Comparison of ENCODE assay signal across 19 cellular contexts in the genomic region with DNA sequence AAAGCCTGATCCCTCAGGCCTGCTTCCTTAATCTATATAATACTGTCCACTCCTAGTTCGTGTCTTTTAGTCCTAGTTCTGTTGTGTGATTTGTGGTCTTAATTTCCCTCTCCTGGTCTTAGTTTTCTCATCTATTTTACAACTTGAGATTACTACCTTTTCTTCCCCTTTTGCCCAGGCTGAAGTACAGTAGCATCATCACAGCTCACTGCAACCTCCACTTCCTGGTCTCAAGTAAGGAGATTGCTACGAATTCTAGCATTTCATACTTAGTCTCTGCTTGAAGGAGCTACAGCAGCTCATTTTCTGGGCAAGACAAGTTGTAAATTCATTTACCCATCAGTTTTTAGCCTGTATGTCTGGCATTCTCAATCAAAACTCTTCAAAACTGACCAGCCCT. TPM values are rescaled to one million over a fixed set of nuclear protein-coding genes. Genes with fewer than 3 reads are reported as not detected.
DNase-seq lines count a peak whose midpoint lies in the region; ATAC-seq and TF ChIP-seq lines count a peak whose summit lies in the region.
"Had no signal": no experiment of that assay in that cellular context is flagged by ENCODE, and none has a peak within 500 bp of the region (broad histone marks: within the 10 kb centered on the region; RNA-seq: fewer than 3 reads in every experiment).

No MANE protein-coding gene starts in this region.

- ATAC-seq in activated B cell treated with CpG ODN at 0.5 μM for 24 hours (ENCODE audit: low read depth): peak; percentile 40
- ATAC-seq in GM18511 (IDR thresholded peaks at IDR 0.05; ENCODE audit: unreplicated experiment): no peak
- ATAC-seq: natural killer cell had no signal

- peaks cover 2% of the 10 kb centered on the region for H3K36me3 ChIP-seq in CD4-positive, alpha-beta memory T cell (ENCODE audit: insufficient read depth, low read length)
- peaks cover 6% of the 10 kb centered on the region; the same call in 1 of the 2 replicates for H3K36me3 ChIP-seq in GM23248 (ENCODE audit: low read depth)

- H3K4me3 Mint-ChIP-seq in CD4-positive, alpha-beta memory T cell: peak overlapping the region in 4 of 8 donors; percentile 51 to 74 (median 62)
- H3K4me3 Mint-ChIP-seq in activated B cell treated with CpG ODN at 0.5 μM for 24 hours: no peak overlapping the region
- no peak overlapping the region for H3K4me3 Mint-ChIP-seq in mesothelial cell of epicardium
- H3K4me3 Mint-ChIP-seq: natural killer cell had no signal

- CTCF ChIA-PET in CD4-positive, alpha-beta memory T cell (lab: Charles Lee; ENCODE audit: partially characterized antibody): interaction anchor here (1.0 kb wide), 1 partner anchor 8 kb away, joined by 3 read pairs; no protein-coding TSS in a partner anchor
- CTCF ChIA-PET in activated B cell treated with CpG ODN at 0.5 μM for 24 hours (lab: Charles Lee): no interaction called here

- H4K20me1 ChIP-seq in GM23248 (ENCODE audit: insufficient read depth): no peaks in the 10 kb centered on the region

- peaks cover 79% of the 10 kb centered on the region for H3F3A ChIP-seq in GM23248 (ENCODE audit: insufficient read depth)

- no peak for DNase-seq in CD4-positive, alpha-beta memory T cell
- peak; percentile 28 for DNase-seq in GM23248
- no peak for DNase-seq in activated B cell treated with CpG ODN at 0.5 μM for 24 hours
- no peak for DNase-seq in mesothelial cell of epicardium (ENCODE audit: low spot score in 2 of 2, unreplicated experiment in 2 of 2)
- DNase-seq in NCI-H187 treated with DMSO at 0.1 percent for 48 hours (lab: John Stamatoyannopoulos, UW): no peak
- no peak for DNase-seq in globus pallidus (ENCODE audit: low spot score)
- DNase-seq: Calu3; central memory CD4-positive, alpha-beta T cell; natural killer cell; NCI-H1048; NCI-H2029 treated with DMSO at 0.1 percent for 48 hours; NCI-H510A; posterior cingulate gyrus; SHP77 treated with DMSO at 0.1 percent for 48 hours; stimulated activated CD4-positive, alpha-beta T cell treated with anti-CD3 and anti-CD28 coated beads, Interleukin-4, amount 100 ng/mL, for 24 hours had no signal

- H3K9ac ChIP-seq in GM23248: peak overlapping the region; percentile 60

- no peaks in the 10 kb centered on the region for H3K27me3 ChIP-seq in CD4-positive, alpha-beta memory T cell (ENCODE audit: insufficient read depth, low read length)
- H3K27me3 ChIP-seq in GM23248 (replicated peaks; ENCODE audit: insufficient read depth): no peaks in the 10 kb centered on the region

- H3K27ac ChIP-seq in CD4-positive, alpha-beta memory T cell (ENCODE audit: low read depth, low read length): no peak overlapping the region
- peak overlapping the region; percentile 88 for H3K27ac ChIP-seq in GM23248

- peak overlapping the region; percentile 48 for H3K4me2 ChIP-seq in GM23248 (ENCODE audit: unreplicated experiment)

- in situ Hi-C loops in GM23248 (cut with MboI): no loop called here

- POLR2A ChIA-PET in CD4-positive, alpha-beta memory T cell (lab: Charles Lee; ENCODE audit: partially characterized antibody): no interaction called here
- POLR2A ChIA-PET in activated B cell treated with CpG ODN at 0.5 μM for 24 hours (lab: Charles Lee): no interaction called here

- no peaks in the 10 kb centered on the region for H3K9me2 ChIP-seq in GM23248 (ENCODE audit: insufficient read depth)

- intact Hi-C loops in CD4-positive, alpha-beta memory T cell (cut with micrococcal nuclease): no loop called here
- intact Hi-C loops in activated B cell treated with CpG ODN at 0.5 μM for 24 hours (cut with micrococcal nuclease): no loop called here

- peaks cover 62% of the 10 kb centered on the region for H3K4me1 ChIP-seq in CD4-positive, alpha-beta memory T cell (ENCODE audit: insufficient read depth, low read length)
- H3K4me1 ChIP-seq in GM23248 (ENCODE audit: insufficient read depth): peaks cover 91% of the 10 kb centered on the region

- TF ChIP-seq CTCF in activated B cell treated with CpG ODN at 0.5 μM for 24 hours (IDR thresholded peaks at IDR 0.05): no peak
- TF ChIP-seq CTCF in mesothelial cell of epicardium (IDR thresholded peaks at IDR 0.05; ENCODE audit: unreplicated experiment): no peak

- no peak overlapping the region for H3K4me3 ChIP-seq in CD4-positive, alpha-beta memory T cell (ENCODE audit: low read length in 2 of 2)
- peak overlapping the region; percentile 1; the same call in 1 of the 2 replicates for H3K4me3 ChIP-seq in GM23248
- H3K4me3 ChIP-seq: lung, skin epidermis had no signal

- H3K36me3 Mint-ChIP-seq in CD4-positive, alpha-beta memory T cell: peaks cover 14 to 16% of the 10 kb centered on the region in 2 donors
- H3K36me3 Mint-ChIP-seq in activated B cell treated with CpG ODN at 0.5 μM for 24 hours (ENCODE audit: low read depth): peaks cover 8% of the 10 kb centered on the region
- peaks cover 8% of the 10 kb centered on the region for H3K36me3 Mint-ChIP-seq in mesothelial cell of epicardium
- H3K36me3 Mint-ChIP-seq: natural killer cell had no signal

- WGBS in GM23248 (ENCODE audit: low coverage in 1 of 2, low lambda C conversion rate in 2 of 2, missing lambda C conversion rate in 2 of 2), 2 experiments: 94 to 95% methylated on average over 2 of the region's 2 CpGs

- no peaks in the 10 kb centered on the region for H3K9me3 ChIP-seq in CD4-positive, alpha-beta memory T cell (ENCODE audit: control insufficient read depth in 1 of 2, low read length in 2 of 2)
- H3K9me3 ChIP-seq in GM23248 (ENCODE audit: low read depth): no peaks in the 10 kb centered on the region

- peaks cover 64 to 84% (median 76%) of the 10 kb centered on the region in 4 donors for H3K4me1 Mint-ChIP-seq in CD4-positive, alpha-beta memory T cell
- H3K4me1 Mint-ChIP-seq in activated B cell treated with CpG ODN at 0.5 μM for 24 hours (peaks cover 57% of the 10 kb centered on the region), mesothelial cell of epicardium (peaks cover 54% of the 10 kb centered on the region)

- no peaks in the 10 kb centered on the region for H3K9me3 Mint-ChIP-seq in CD4-positive, alpha-beta memory T cell
- H3K9me3 Mint-ChIP-seq in activated B cell treated with CpG ODN at 0.5 μM for 24 hours (no peaks in the 10 kb centered on the region), mesothelial cell of epicardium (no peaks in the 10 kb centered on the region)
- H3K9me3 Mint-ChIP-seq: activated T-helper 2 cell treated with anti-CD3 and anti-CD28 coated beads, Interferon-gamma antibody, Interleukin-2, Interleukin-4, amounts not matched to agents 10 μg/mL and 5 μg/mL and 100 μg/mL, durations not matched to agents 14 hours and 24 hours and 36 hours; natural killer cell had no signal

- H3K27me3 Mint-ChIP-seq in CD4-positive, alpha-beta memory T cell: no peaks in the 10 kb centered on the region
- H3K27me3 Mint-ChIP-seq in activated B cell treated with CpG ODN at 0.5 μM for 24 hours (no peaks in the 10 kb centered on the region), mesothelial cell of epicardium (ENCODE audit: low read depth) (no peaks in the 10 kb centered on the region)

- peak overlapping the region in 5 of 7 donors; percentile 2 to 84 (median 59) for H3K27ac Mint-ChIP-seq in CD4-positive, alpha-beta memory T cell
- H3K27ac Mint-ChIP-seq in activated B cell treated with CpG ODN at 0.5 μM for 24 hours (no peak overlapping the region), mesothelial cell of epicardium (peak overlapping the region; percentile 25)
- H3K27ac Mint-ChIP-seq: activated T-helper 2 cell treated with anti-CD3 and anti-CD28 coated beads, Interferon-gamma antibody, Interleukin-2, Interleukin-4, amounts not matched to agents 10 μg/mL and 5 μg/mL and 100 μg/mL, durations not matched to agents 14 hours and 24 hours and 36 hours had no signal

- peaks cover 90% of the 10 kb centered on the region for H3K79me2 ChIP-seq in GM23248 (ENCODE audit: insufficient read depth)

- H2AFZ ChIP-seq in GM23248: no peak overlapping the region

RNA-seq across cellular contexts. Expression of gene TRIM32, which starts 5.5 kb away (rescaled TPM):
- total RNA-seq in CD4-positive, alpha-beta memory T cell: 10 to 100 TPM; 21.8 to 22.1 TPM
- polyA plus RNA-seq in CD4-positive, alpha-beta memory T cell: 10 to 100 TPM; 15.5 to 17.0 TPM
- total RNA-seq in GM23248 (2014; rRNA removed; shearing (Covaris generic)): 38.2 and 41.9 TPM in 2 replicates
- polyA plus RNA-seq in GM23248 (2016; fragmentation: Nextera tagmentation; extraction: Ambion mirVana): 34.5 and 37.0 TPM in 2 replicates
- 11.8 and 14.5 TPM in 2 replicates for total RNA-seq in activated B cell treated with CpG ODN at 0.5 μM for 24 hours
- total RNA-seq in mesothelial cell of epicardium: 29.6 to 33.9 TPM (median 33.6 TPM) in 3 replicates
